Comparison of ENCODE assay signal across 10 cellular contexts in the genomic region with DNA sequence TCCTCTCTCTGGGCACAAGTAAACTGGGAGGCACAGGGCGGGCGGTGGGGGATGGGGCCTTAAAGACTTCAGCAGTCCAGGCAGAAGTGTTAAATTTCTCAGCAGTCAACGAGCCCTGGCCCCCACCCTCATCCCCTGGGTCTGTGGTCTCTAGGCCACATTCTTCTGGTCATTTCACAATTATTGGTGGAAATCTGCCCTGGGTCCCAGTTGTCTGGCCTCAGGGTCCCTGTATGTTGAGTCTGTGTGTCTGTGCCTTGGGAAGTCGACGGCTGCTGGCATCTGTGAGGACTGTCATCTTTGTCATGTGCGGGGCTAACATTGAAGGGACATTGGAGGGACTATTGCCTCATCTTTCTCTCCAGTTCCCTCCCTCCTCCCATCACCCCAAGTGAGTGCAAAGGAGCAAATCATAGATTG. TPM values are rescaled to one million over a fixed set of nuclear protein-coding genes. Genes with fewer than 3 reads are reported as not detected.
DNase-seq lines count a peak whose midpoint lies in the region; ATAC-seq and TF ChIP-seq lines count a peak whose summit lies in the region.
"Had no signal": no experiment of that assay in that cellular context is flagged by ENCODE, and none has a peak within 500 bp of the region (broad histone marks: within the 10 kb centered on the region; RNA-seq: fewer than 3 reads in every experiment).

No MANE protein-coding gene starts in this region.

- H3K9me2 ChIP-seq in SK-N-SH = no peaks in the 10 kb centered on the region

- peak overlapping the region; percentile 95 for H3K4me2 ChIP-seq in SK-N-SH

- no peaks in the 10 kb centered on the region for H3F3A ChIP-seq in SK-N-SH (replicated peaks; ENCODE audit: insufficient read depth)

- CTCF ChIA-PET in SK-N-SH (lab: Yijun Ruan, JAX) = interaction anchor here (0.7 to 4.2 kb wide), 6 partner anchors 10 to 172 kb away, joined by 3 to 32 read pairs (median 4); no protein-coding TSS in a partner anchor
- CTCF ChIA-PET in activated CD8-positive, alpha-beta T cell treated with anti-CD3 and anti-CD28 coated beads for 36 hours (lab: Charles Lee) = interaction anchor here (0.6 to 2.8 kb wide), 4 partner anchors 48 to 183 kb away, joined by 3 to 9 read pairs (median 5); no protein-coding TSS in a partner anchor

- peaks cover 24% of the 10 kb centered on the region for H3K27me3 Mint-ChIP-seq in activated CD8-positive, alpha-beta T cell treated with anti-CD3 and anti-CD28 coated beads for 36 hours

- H2AFZ ChIP-seq in SK-N-SH (ENCODE audit: low read depth) = no peak overlapping the region

- H3K9ac ChIP-seq in SK-N-SH = no peak overlapping the region

- ATAC-seq in SK-N-SH treated with all-trans-retinoic acid at 6 μM for 48 hours (no peak), HG02870 (IDR thresholded peaks at IDR 0.05; ENCODE audit: unreplicated experiment) (no peak)
- ATAC-seq in activated CD8-positive, alpha-beta T cell treated with anti-CD3 and anti-CD28 coated beads for 36 hours = no peak
- ATAC-seq in stimulated activated effector memory CD8-positive, alpha-beta T cell treated with anti-CD3 and anti-CD28 coated beads, Interleukin-12 subunit alpha, Interleukin-12 subunit beta, amount 100 ng/mL, for 72 hours = no peak

- peak; percentile 38 for DNase-seq in SK-N-SH
- no peak for DNase-seq in activated CD8-positive, alpha-beta T cell treated with anti-CD3 and anti-CD28 coated beads for 36 hours
- no peak for DNase-seq in stimulated activated effector memory CD8-positive, alpha-beta T cell treated with anti-CD3 and anti-CD28 coated beads, Interleukin-12 subunit alpha, Interleukin-12 subunit beta, amount 100 ng/mL, for 72 hours (ENCODE audit: low spot score in 2 of 2)
- DNase-seq in DMS79 (lab: John Stamatoyannopoulos, UW) = no peak
- DNase-seq in EL = no peak

- H3K36me3 ChIP-seq in SK-N-SH (replicated peaks in 1 of 2; ENCODE audit: control insufficient read depth in 1 of 2, insufficient read depth in 2 of 2, low read length in 1 of 2) = no peaks in the 10 kb centered on the region

- H3K27ac ChIP-seq in SK-N-SH (ENCODE audit: low read depth in 2 of 2, low read length in 1 of 2) = peak overlapping the region in 1 of 2 experiments; percentile 92; a peak in 2 of 4 replicates
- H3K27ac ChIP-seq: HL-60 had no signal

- H3K4me1 ChIP-seq in SK-N-SH (ENCODE audit: control insufficient read depth in 1 of 2, insufficient read depth in 2 of 2, low read depth in 1 of 2, low read length in 1 of 2) = peaks cover 5 to 64% of the 10 kb centered on the region in 2 experiments; a peak in 3 of 4 replicates

- H3K9me3 ChIP-seq in SK-N-SH (no peaks in the 10 kb centered on the region), iPS-18c (ENCODE audit: control insufficient read depth, insufficient read depth, low read length) (no peaks in the 10 kb centered on the region)

- no peaks in the 10 kb centered on the region for H3K9me3 Mint-ChIP-seq in activated CD8-positive, alpha-beta T cell treated with anti-CD3 and anti-CD28 coated beads for 36 hours
- H3K9me3 Mint-ChIP-seq in stimulated activated effector memory CD8-positive, alpha-beta T cell treated with anti-CD3 and anti-CD28 coated beads, Interleukin-12 subunit alpha, Interleukin-12 subunit beta, amount 100 ng/mL, for 72 hours = no peaks in the 10 kb centered on the region

- no peak for TF ChIP-seq CTCF in SK-N-SH (IDR thresholded peaks at IDR 0.05)
- no peak for TF ChIP-seq CTCF in activated CD8-positive, alpha-beta T cell treated with anti-CD3 and anti-CD28 coated beads for 36 hours (IDR thresholded peaks at IDR 0.05)

- H3K79me2 ChIP-seq in SK-N-SH (ENCODE audit: insufficient read depth) = no peaks in the 10 kb centered on the region

- H3K27ac Mint-ChIP-seq in activated CD8-positive, alpha-beta T cell treated with anti-CD3 and anti-CD28 coated beads for 36 hours = no peak overlapping the region
- no peak overlapping the region for H3K27ac Mint-ChIP-seq in stimulated activated effector memory CD8-positive, alpha-beta T cell treated with anti-CD3 and anti-CD28 coated beads, Interleukin-12 subunit alpha, Interleukin-12 subunit beta, amount 100 ng/mL, for 72 hours

- no peak for TF ChIP-seq EP300 in SK-N-SH (IDR thresholded peaks at IDR 0.05; ENCODE audit: borderline replicate concordance in 1 of 2, low read depth in 1 of 2, low read length in 1 of 2)

- H3K4me3 Mint-ChIP-seq in activated CD8-positive, alpha-beta T cell treated with anti-CD3 and anti-CD28 coated beads for 36 hours = peak overlapping the region; percentile 73
- peak overlapping the region; percentile 74 for H3K4me3 Mint-ChIP-seq in stimulated activated effector memory CD8-positive, alpha-beta T cell treated with anti-CD3 and anti-CD28 coated beads, Interleukin-12 subunit alpha, Interleukin-12 subunit beta, amount 100 ng/mL, for 72 hours

- H3K4me3 ChIP-seq in SK-N-SH (ENCODE audit: low read depth in 2 of 2, low read length in 1 of 2) (peak overlapping the region in 1 of 2 experiments; percentile 62; a peak in 2 of 4 replicates), iPS-18c (ENCODE audit: insufficient read depth, low read depth, low read length) (peak overlapping the region; percentile 57)

- peaks cover 25% of the 10 kb centered on the region; the same call in 1 of the 2 replicates for H3K27me3 ChIP-seq in SK-N-SH (ENCODE audit: insufficient read depth)

- 58% methylated on average over 5 of the region's 6 CpGs for WGBS in SK-N-SH (ENCODE audit: low lambda C conversion rate)

- H4K20me1 ChIP-seq in SK-N-SH (ENCODE audit: insufficient read depth) = no peaks in the 10 kb centered on the region

- POLR2A ChIA-PET in SK-N-SH (lab: Yijun Ruan, JAX) = interaction anchor here (0.9 to 1.2 kb wide), 2 partner anchors 27 to 45 kb away, joined by 3 read pairs; no protein-coding TSS in a partner anchor
- POLR2A ChIA-PET in activated CD8-positive, alpha-beta T cell treated with anti-CD3 and anti-CD28 coated beads for 36 hours (lab: Charles Lee) = no interaction called here

- no peaks in the 10 kb centered on the region for H3K36me3 Mint-ChIP-seq in activated CD8-positive, alpha-beta T cell treated with anti-CD3 and anti-CD28 coated beads for 36 hours (ENCODE audit: low read depth)
- no peaks in the 10 kb centered on the region for H3K36me3 Mint-ChIP-seq in stimulated activated effector memory CD8-positive, alpha-beta T cell treated with anti-CD3 and anti-CD28 coated beads, Interleukin-12 subunit alpha, Interleukin-12 subunit beta, amount 100 ng/mL, for 72 hours

- intact Hi-C loops in activated CD8-positive, alpha-beta T cell treated with anti-CD3 and anti-CD28 coated beads for 36 hours (cut with micrococcal nuclease) = loop anchor here (5.0 kb wide), 1 partner anchor 184 kb away; no protein-coding TSS in a partner anchor

- TF ChIP-seq RAD21 in SK-N-SH (IDR thresholded peaks at IDR 0.05; ENCODE audit: low read length) = no peak

- peaks cover 35% of the 10 kb centered on the region for H3K4me1 Mint-ChIP-seq in activated CD8-positive, alpha-beta T cell treated with anti-CD3 and anti-CD28 coated beads for 36 hours (ENCODE audit: low read depth)
- peaks cover 36% of the 10 kb centered on the region for H3K4me1 Mint-ChIP-seq in stimulated activated effector memory CD8-positive, alpha-beta T cell treated with anti-CD3 and anti-CD28 coated beads, Interleukin-12 subunit alpha, Interleukin-12 subunit beta, amount 100 ng/mL, for 72 hours

TF ChIP-seq in SK-N-SH, 30 proteins besides CTCF, POLR2A, EP300 and RAD21:
- TF ChIP-seq MXI1 (IDR thresholded peaks at IDR 0.05; ENCODE audit: low read depth, low read length) (peak; percentile 27; the same call in 1 of the 2 replicates), POLR2AphosphoS5 (IDR thresholded peaks at IDR 0.05; ENCODE audit: low read depth, low read length) (no peak)

TF ChIP-seq in SK-N-SH treated with all-trans-retinoic acid at 6 μM for 48 hours, 23 proteins besides CTCF, POLR2A, EP300 and RAD21 (continues in another document):
- no peak for TF ChIP-seq CSDC2 (CRISPR knock-in tag; IDR thresholded peaks at IDR 0.05)
- no peak for TF ChIP-seq CREB5 (CRISPR knock-in tag; IDR thresholded peaks at IDR 0.05; ENCODE audit: low read depth)
- TF ChIP-seq ARNTL (CRISPR knock-in tag; IDR thresholded peaks at IDR 0.05; ENCODE audit: borderline replicate concordance, low read depth) = no peak
- no peak for TF ChIP-seq ZFP3 (CRISPR knock-in tag; IDR thresholded peaks at IDR 0.05)
- no peak for TF ChIP-seq ZNF70 (CRISPR knock-in tag; IDR thresholded peaks at IDR 0.05)
- TF ChIP-seq RARB (CRISPR knock-in tag; IDR thresholded peaks at IDR 0.05) = no peak
- TF ChIP-seq TCF4 (CRISPR knock-in tag; IDR thresholded peaks at IDR 0.05; ENCODE audit: borderline replicate concordance) = no peak
- TF ChIP-seq ZC3H10 (CRISPR knock-in tag; IDR thresholded peaks at IDR 0.05) = no peak
- TF ChIP-seq PPARA (CRISPR knock-in tag; IDR thresholded peaks at IDR 0.05; ENCODE audit: borderline replicate concordance) = no peak
- TF ChIP-seq OSR1 (CRISPR knock-in tag; IDR thresholded peaks at IDR 0.05) = no peak
- TF ChIP-seq ZNF565 (CRISPR knock-in tag; conservative IDR thresholded peaks at IDR 0.05; ENCODE audit: low read depth) = no peak

RNA-seq across cellular contexts. Expression of gene TSPAN18, which starts 1.7 kb away (rescaled TPM):
- 0.72 and 1.3 TPM in 2 replicates for polyA plus RNA-seq in SK-N-SH (2012; rRNA removed)
- polyA plus RNA-seq in SK-N-SH (2012; cell fraction: cytosol; rRNA removed) = 0.91 and 1.8 TPM in 2 replicates
- 0.81 and 1.2 TPM in 2 replicates for polyA plus RNA-seq in SK-N-SH (2012; cell fraction: nucleus; rRNA removed)
- total RNA-seq in activated CD8-positive, alpha-beta T cell treated with anti-CD3 and anti-CD28 coated beads for 36 hours = under 1 TPM; 0.85 to 0.92 TPM
- total RNA-seq: A172 had no signal
